In the genomic region with DNA sequence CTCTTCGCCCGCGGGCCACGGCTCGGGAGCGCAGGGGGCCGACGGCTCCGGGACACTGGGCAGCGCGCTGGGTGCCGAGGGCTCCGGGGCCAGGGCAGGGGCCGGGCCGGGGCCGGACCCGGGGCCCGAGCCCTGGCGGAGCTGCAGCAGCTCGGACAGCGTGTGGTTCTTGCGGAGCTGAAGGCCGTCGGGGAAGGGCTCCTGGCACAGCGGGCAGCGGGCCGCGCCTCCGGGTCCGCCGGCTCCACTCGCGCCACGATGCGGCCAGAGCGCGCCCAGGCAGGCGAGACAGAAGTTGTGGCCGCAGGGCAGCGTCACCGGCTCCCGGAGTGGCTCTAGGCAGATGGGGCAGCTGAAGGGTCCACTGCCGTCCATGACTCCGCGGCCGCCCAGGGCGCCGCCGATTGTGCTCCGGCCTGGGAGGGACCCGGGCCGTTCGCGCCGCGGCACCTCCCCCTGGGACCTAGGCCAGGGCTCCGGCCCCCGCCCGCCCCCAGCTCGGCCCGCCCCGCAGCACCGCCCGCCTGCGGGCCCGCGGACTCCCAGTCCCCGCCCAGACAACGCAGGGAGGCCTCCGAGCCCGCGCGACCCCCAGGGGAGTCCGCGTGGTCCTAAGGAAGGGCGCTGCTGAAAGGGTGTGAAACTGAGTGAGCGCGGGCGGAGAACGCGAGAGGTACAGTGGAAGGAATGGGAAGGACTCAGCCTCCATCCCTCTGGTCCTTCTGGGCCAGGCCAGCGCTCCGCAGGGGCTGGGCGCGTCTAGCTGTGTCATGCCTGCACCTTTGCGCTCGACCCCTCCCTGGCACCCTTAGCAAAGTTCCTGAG, we compare ENCODE assay signal across 1 cellular context.
TF ChIP-seq lines count a peak whose summit lies in the region.

A gene with protein sequence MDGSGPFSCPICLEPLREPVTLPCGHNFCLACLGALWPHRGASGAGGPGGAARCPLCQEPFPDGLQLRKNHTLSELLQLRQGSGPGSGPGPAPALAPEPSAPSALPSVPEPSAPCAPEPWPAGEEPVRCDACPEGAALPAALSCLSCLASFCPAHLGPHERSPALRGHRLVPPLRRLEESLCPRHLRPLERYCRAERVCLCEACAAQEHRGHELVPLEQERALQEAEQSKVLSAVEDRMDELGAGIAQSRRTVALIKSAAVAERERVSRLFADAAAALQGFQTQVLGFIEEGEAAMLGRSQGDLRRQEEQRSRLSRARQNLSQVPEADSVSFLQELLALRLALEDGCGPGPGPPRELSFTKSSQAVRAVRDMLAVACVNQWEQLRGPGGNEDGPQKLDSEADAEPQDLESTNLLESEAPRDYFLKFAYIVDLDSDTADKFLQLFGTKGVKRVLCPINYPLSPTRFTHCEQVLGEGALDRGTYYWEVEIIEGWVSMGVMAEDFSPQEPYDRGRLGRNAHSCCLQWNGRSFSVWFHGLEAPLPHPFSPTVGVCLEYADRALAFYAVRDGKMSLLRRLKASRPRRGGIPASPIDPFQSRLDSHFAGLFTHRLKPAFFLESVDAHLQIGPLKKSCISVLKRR (minus strand): TSS at position 408 of the 825 bp plus-strand sequence. CDS start 33 bp downstream, at position 375.

TF ChIP-seq in HepG2, 621 proteins besides CTCF, POLR2A, EP300 and RAD21 (continued from another document and continues in another):
- TF ChIP-seq, protein P1, sequence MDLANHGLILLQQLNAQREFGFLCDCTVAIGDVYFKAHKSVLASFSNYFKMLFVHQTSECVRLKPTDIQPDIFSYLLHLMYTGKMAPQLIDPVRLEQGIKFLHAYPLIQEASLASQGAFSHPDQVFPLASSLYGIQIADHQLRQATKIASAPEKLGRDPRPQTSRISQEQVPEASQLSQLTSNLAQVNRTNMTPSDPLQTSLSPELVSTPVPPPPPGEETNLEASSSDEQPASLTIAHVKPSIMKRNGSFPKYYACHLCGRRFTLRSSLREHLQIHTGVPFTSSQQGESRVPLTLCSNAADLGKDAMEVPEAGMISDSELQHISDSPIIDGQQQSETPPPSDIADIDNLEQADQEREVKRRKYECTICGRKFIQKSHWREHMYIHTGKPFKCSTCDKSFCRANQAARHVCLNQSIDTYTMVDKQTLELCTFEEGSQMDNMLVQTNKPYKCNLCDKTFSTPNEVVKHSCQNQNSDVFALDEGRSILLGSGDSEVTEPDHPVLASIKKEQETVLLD (CRISPR knock-in tag; IDR thresholded peaks at IDR 0.05; ENCODE audit: low read depth), result no peak; the same call in 1 of the 2 replicates
- TF ChIP-seq ZNF264 (CRISPR knock-in tag; IDR thresholded peaks at IDR 0.05) (no peak), RBAK (CRISPR knock-in tag; IDR thresholded peaks at IDR 0.05) (no peak), ZNF382 (CRISPR knock-in tag; IDR thresholded peaks at IDR 0.05; ENCODE audit: borderline replicate concordance) (no peak), ATF7 (IDR thresholded peaks at IDR 0.05) (no peak), ATF7 (CRISPR knock-in tag; IDR thresholded peaks at IDR 0.05) (no peak), XBP1 (CRISPR knock-in tag; IDR thresholded peaks at IDR 0.05) (0 out of 2 replicates have a peak, but pooled peaks have one; percentile 44), ELF3 (CRISPR knock-in tag; IDR thresholded peaks at IDR 0.05) (peak; percentile 74; the same call in 1 of the 2 replicates), DNMT3B (CRISPR knock-in tag; conservative IDR thresholded peaks at IDR 0.05) (peak; percentile 25; the same call in 1 of the 2 replicates), NFKB2 (CRISPR knock-in tag; IDR thresholded peaks at IDR 0.05; ENCODE audit: borderline replicate concordance) (peak; percentile 66), KDM5A (IDR thresholded peaks at IDR 0.05; ENCODE audit: borderline replicate concordance, low read length) (no peak), ZNF333 (CRISPR knock-in tag; IDR thresholded peaks at IDR 0.05; ENCODE audit: borderline replicate concordance) (0 out of 2 replicates have a peak, but pooled peaks have one; percentile 69), ZNF543 (CRISPR knock-in tag; IDR thresholded peaks at IDR 0.05) (peak; percentile 78; the same call in 1 of the 2 replicates), ZNF557 (CRISPR knock-in tag; IDR thresholded peaks at IDR 0.05) (0 out of 2 replicates have a peak, but pooled peaks have one; percentile 54), AGO1 (IDR thresholded peaks at IDR 0.05; ENCODE audit: low read depth, low read length, poor library complexity, severe bottlenecking) (peak; percentile 91), SNAI1 (CRISPR knock-in tag; IDR thresholded peaks at IDR 0.05; ENCODE audit: borderline replicate concordance) (0 out of 2 replicates have a peak, but pooled peaks have one; percentile 61), SMAD3 (CRISPR knock-in tag; IDR thresholded peaks at IDR 0.05) (peak; percentile 74; the same call in 1 of the 2 replicates), AGO2 (optimal IDR thresholded peaks at IDR 0.05; ENCODE audit: low read depth, low read length) (peak; percentile 49), PAXIP1 (CRISPR knock-in tag; conservative IDR thresholded peaks at IDR 0.05) (peak; percentile 71), ZNF350 (CRISPR knock-in tag; IDR thresholded peaks at IDR 0.05; ENCODE audit: borderline replicate concordance, low read depth) (peak; percentile 49; the same call in 1 of the 2 replicates), ELF1 (CRISPR knock-in tag; IDR thresholded peaks at IDR 0.05) (peak; percentile 54; the same call in 1 of the 2 replicates), ZNF784 (CRISPR knock-in tag; IDR thresholded peaks at IDR 0.05; ENCODE audit: borderline replicate concordance) (no peak), ZKSCAN1 (IDR thresholded peaks at IDR 0.05; ENCODE audit: low read length) (no peak), HDAC1 (CRISPR knock-in tag; IDR thresholded peaks at IDR 0.05) (peak; percentile 80), ZNF280D (CRISPR knock-in tag; IDR thresholded peaks at IDR 0.05) (peak; percentile 76; the same call in 1 of the 2 replicates), ZNF710 (CRISPR knock-in tag; IDR thresholded peaks at IDR 0.05; ENCODE audit: borderline replicate concordance) (peak; percentile 42; the same call in 1 of the 2 replicates), TERF1 (CRISPR knock-in tag; IDR thresholded peaks at IDR 0.05) (no peak; the same call in 1 of the 2 replicates)
- TF ChIP-seq, protein P2, sequence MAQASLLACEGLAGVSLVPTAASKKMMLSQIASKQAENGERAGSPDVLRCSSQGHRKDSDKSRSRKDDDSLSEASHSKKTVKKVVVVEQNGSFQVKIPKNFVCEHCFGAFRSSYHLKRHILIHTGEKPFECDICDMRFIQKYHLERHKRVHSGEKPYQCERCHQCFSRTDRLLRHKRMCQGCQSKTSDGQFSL (CRISPR knock-in tag; IDR thresholded peaks at IDR 0.05), result peak; percentile 51; the same call in 1 of the 2 replicates
- TF ChIP-seq, protein P3, sequence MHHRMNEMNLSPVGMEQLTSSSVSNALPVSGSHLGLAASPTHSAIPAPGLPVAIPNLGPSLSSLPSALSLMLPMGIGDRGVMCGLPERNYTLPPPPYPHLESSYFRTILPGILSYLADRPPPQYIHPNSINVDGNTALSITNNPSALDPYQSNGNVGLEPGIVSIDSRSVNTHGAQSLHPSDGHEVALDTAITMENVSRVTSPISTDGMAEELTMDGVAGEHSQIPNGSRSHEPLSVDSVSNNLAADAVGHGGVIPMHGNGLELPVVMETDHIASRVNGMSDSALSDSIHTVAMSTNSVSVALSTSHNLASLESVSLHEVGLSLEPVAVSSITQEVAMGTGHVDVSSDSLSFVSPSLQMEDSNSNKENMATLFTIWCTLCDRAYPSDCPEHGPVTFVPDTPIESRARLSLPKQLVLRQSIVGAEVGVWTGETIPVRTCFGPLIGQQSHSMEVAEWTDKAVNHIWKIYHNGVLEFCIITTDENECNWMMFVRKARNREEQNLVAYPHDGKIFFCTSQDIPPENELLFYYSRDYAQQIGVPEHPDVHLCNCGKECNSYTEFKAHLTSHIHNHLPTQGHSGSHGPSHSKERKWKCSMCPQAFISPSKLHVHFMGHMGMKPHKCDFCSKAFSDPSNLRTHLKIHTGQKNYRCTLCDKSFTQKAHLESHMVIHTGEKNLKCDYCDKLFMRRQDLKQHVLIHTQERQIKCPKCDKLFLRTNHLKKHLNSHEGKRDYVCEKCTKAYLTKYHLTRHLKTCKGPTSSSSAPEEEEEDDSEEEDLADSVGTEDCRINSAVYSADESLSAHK (CRISPR knock-in tag; IDR thresholded peaks at IDR 0.05; ENCODE audit: borderline replicate concordance), result 0 out of 2 replicates have a peak, but pooled peaks have one; percentile 7
- TF ChIP-seq, protein P4, sequence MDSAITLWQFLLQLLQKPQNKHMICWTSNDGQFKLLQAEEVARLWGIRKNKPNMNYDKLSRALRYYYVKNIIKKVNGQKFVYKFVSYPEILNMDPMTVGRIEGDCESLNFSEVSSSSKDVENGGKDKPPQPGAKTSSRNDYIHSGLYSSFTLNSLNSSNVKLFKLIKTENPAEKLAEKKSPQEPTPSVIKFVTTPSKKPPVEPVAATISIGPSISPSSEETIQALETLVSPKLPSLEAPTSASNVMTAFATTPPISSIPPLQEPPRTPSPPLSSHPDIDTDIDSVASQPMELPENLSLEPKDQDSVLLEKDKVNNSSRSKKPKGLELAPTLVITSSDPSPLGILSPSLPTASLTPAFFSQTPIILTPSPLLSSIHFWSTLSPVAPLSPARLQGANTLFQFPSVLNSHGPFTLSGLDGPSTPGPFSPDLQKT (CRISPR knock-in tag; IDR thresholded peaks at IDR 0.05; ENCODE audit: borderline replicate concordance), result no peak
- TF ChIP-seq, protein P5, sequence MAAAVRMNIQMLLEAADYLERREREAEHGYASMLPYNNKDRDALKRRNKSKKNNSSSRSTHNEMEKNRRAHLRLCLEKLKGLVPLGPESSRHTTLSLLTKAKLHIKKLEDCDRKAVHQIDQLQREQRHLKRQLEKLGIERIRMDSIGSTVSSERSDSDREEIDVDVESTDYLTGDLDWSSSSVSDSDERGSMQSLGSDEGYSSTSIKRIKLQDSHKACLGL (CRISPR knock-in tag; IDR thresholded peaks at IDR 0.05), result peak; percentile 14; the same call in 1 of the 2 replicates
